In genomic region chr2:210673117-210673516, GRCh38 we compare ENCODE assay signal across 9 cellular contexts.
"Had no signal": no experiment of that assay in that cellular context is flagged by ENCODE, and none has a peak within 500 bp of the region (broad histone marks: within the 10 kb centered on the region; RNA-seq: fewer than 3 reads in every experiment).

No MANE protein-coding gene starts in this region.

- H3K4me3 Mint-ChIP-seq: HFFc6 had no signal

- ATAC-seq: HCT116, K562 had no signal

- DNase-seq: GOT3, H7, HFFc6, IMR-90, KG1 had no signal

- H3K4me3 ChIP-seq: HAP-1, K562 had no signal

- H3K27ac Mint-ChIP-seq: HFFc6 had no signal

- H3K36me3 ChIP-seq: HAP-1 had no signal

- H3K4me1 ChIP-seq: HAP-1 had no signal

- H3K9me3 ChIP-seq: HAP-1 had no signal

- H3K27ac ChIP-seq: HL-60 had no signal
